In the genomic region with DNA sequence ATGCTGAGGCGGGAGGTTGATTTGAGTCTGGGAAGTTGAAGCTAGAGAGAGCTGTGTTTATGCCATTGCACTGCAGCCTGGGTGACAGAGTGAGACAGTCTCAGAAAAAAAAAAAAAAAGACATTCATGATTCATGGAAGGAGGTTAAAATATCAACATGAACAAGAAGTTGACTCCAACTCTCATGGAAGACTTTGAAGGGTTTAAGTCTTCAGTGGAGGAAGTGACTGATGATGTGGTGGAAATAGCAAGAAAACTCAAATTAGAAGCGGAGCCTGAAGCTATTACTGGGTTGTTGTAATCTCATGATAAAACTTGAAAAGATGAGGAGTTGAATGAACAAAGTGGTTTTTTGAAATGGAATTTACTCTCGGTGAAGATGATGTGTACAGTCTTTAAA, we compare ENCODE assay signal across 33 cellular contexts.
DNase-seq lines count a peak whose midpoint lies in the region; ATAC-seq and TF ChIP-seq lines count a peak whose summit lies in the region.
"Had no signal": no experiment of that assay in that cellular context is flagged by ENCODE, and none has a peak within 500 bp of the region (broad histone marks: within the 10 kb centered on the region; RNA-seq: fewer than 3 reads in every experiment).

No MANE protein-coding gene starts in this region.

- H3K4me1 ChIP-seq in IMR-90 (ENCODE audit: control insufficient read depth, insufficient read depth, low read length) (no peaks in the 10 kb centered on the region), SK-N-SH (ENCODE audit: control insufficient read depth in 1 of 2, insufficient read depth in 2 of 2, low read depth in 1 of 2, low read length in 1 of 2) (no peaks in the 10 kb centered on the region)
- H3K4me1 ChIP-seq: BLaER1, esophagus muscularis mucosa, suprapubic skin, upper lobe of left lung had no signal

- peak overlapping the region; percentile 46; the same call in 1 of the 2 replicates for H3K4me2 ChIP-seq in IMR-90 (ENCODE audit: low read depth, low read length)
- H3K4me2 ChIP-seq in SK-N-SH = no peak overlapping the region
- H3K4me2 ChIP-seq: BLaER1 had no signal

- H3K27ac ChIP-seq in IMR-90 (ENCODE audit: insufficient read depth, low read length) = no peak overlapping the region
- H3K27ac ChIP-seq in SK-N-SH (ENCODE audit: low read depth in 2 of 2, low read length in 1 of 2) = no peak overlapping the region
- H3K27ac ChIP-seq: BLaER1, esophagus muscularis mucosa, HL-60, suprapubic skin, upper lobe of left lung had no signal

- CTCF ChIA-PET in IMR-90 (lab: Yijun Ruan, JAX) (interaction anchor here (0.6 kb wide), 1 partner anchor 159 kb away, joined by 3 read pairs; no protein-coding TSS in a partner anchor), SK-N-SH (lab: Yijun Ruan, JAX) (interaction anchor here (0.6 kb wide), 1 partner anchor 8 kb away, joined by 3 read pairs; no protein-coding TSS in a partner anchor)

- H3K23ac ChIP-seq in IMR-90 (ENCODE audit: low read depth, low read length) = no peak overlapping the region

- H2AK5ac ChIP-seq in IMR-90 (ENCODE audit: low read depth, low read length) = no peak overlapping the region

- no peak overlapping the region for H3K56ac ChIP-seq in IMR-90 (ENCODE audit: extremely low read depth, insufficient read depth, low read length)

- no peak for TF ChIP-seq EP300 in SK-N-SH (IDR thresholded peaks at IDR 0.05; ENCODE audit: borderline replicate concordance in 1 of 2, low read depth in 1 of 2, low read length in 1 of 2)

- no peaks in the 10 kb centered on the region for H4K20me1 ChIP-seq in IMR-90 (ENCODE audit: insufficient read depth, low read length)
- H4K20me1 ChIP-seq in SK-N-SH (ENCODE audit: insufficient read depth) = no peaks in the 10 kb centered on the region
- H4K20me1 ChIP-seq: BLaER1 had no signal

- in situ Hi-C loops in IMR-90 (cut with MboI; ENCODE audit: low sequenced_read_pairs) = no loop called here

- no peak overlapping the region for H2BK15ac ChIP-seq in IMR-90 (ENCODE audit: low read depth, low read length)

- DNase-seq in EL = peak; percentile 4
- DNase-seq in IMR-90 = peak; percentile 75
- DNase-seq in amniotic stem cell (lab: John Stamatoyannopoulos, UW) = peak; percentile 2
- DNase-seq in foreskin melanocyte = peak; percentile 83
- no peak for DNase-seq in SK-N-SH
- no peak for DNase-seq in NCI-H345 (lab: John Stamatoyannopoulos, UW)
- DNase-seq: ACHN; activated CD4-positive, alpha-beta T cell treated with anti-CD3 and anti-CD28 coated beads, Interleukin-2, amount 50 U/mL, for 4 hours; activated CD8-positive, alpha-beta memory T cell treated with anti-CD3 and anti-CD28 coated beads, Interleukin-2, amount 10 ng/mL, durations not matched to agents 7 days and 5 days; activated gamma-delta T cell treated with Interleukin-2 at 50 U/mL for 16 hours; activated naive CD8-positive, alpha-beta T cell treated with anti-CD3 and anti-CD28 coated beads, Interleukin-2, amount 10 ng/mL, durations not matched to agents 7 days and 5 days; activated T-cell treated with anti-CD3 and anti-CD28 coated beads, Interleukin-2, amount 50 U/mL, for 4 hours; DMS153; endodermal cell; hippocampal formation; left cardiac atrium; mucosa of descending colon; natural killer cell; NCI-H146; NCI-H2107; NCI-H446; NCI-H748 treated with DMSO at 0.1 percent for 48 hours; T-helper 17 cell; upper lobe of left lung had no signal

- BruUV-seq in IMR-90 (replicated peaks; lab: Mats Ljungman, UMichigan) = no TSS peak

- ATAC-seq in IMR-90 (ENCODE audit: low read depth) (peak; percentile 28; the same call in 1 of the 2 replicates), HG03457 (IDR thresholded peaks at IDR 0.05; ENCODE audit: unreplicated experiment) (no peak), GM18873 (IDR thresholded peaks at IDR 0.05; ENCODE audit: low FRiP score, unreplicated experiment) (no peak)
- ATAC-seq: activated CD8-positive, alpha-beta memory T cell treated with anti-CD3 and anti-CD28 coated beads, Interleukin-2, amount 10 ng/mL, durations not matched to agents 7 days and 5 days; activated T-cell treated with anti-CD3 and anti-CD28 coated beads, Interleukin-2, amount 50 U/mL, for 4 hours; left cardiac atrium; mucosa of descending colon; natural killer cell; SK-N-SH treated with all-trans-retinoic acid at 6 μM for 48 hours; stimulated activated memory B cell treated with anti-CD40 and anti-IgM and Interleukin-4, amounts not matched to agents 10 μg/mL and 1 μg/mL and 100 μg/mL, for 72 hours; T-helper 17 cell had no signal

- H4K8ac ChIP-seq in IMR-90 (ENCODE audit: low read depth in 2 of 2, low read length in 2 of 2) = no peak overlapping the region; a peak in 1 of 4 replicates

- H3K4me3 ChIP-seq in IMR-90 (ENCODE audit: insufficient read depth, low read depth, low read length) (no peak overlapping the region), SK-N-SH (ENCODE audit: low read depth in 2 of 2, low read length in 1 of 2) (no peak overlapping the region)
- H3K4me3 ChIP-seq: BLaER1, esophagus muscularis mucosa, lung, mucosa of descending colon, suprapubic skin, upper lobe of left lung had no signal

- intact Hi-C loops in IMR-90 (cut with micrococcal nuclease) = no loop called here

- TF ChIP-seq RAD21 in IMR-90 (IDR thresholded peaks at IDR 0.05; ENCODE audit: low read length) (no peak), SK-N-SH (IDR thresholded peaks at IDR 0.05; ENCODE audit: low read length) (no peak)

- TF ChIP-seq POLR2A in IMR-90 (IDR thresholded peaks at IDR 0.05; ENCODE audit: low read depth, low read length) = no peak

- no CpG with 5 or more reads among the region's 3 CpGs for WGBS in IMR-90 (ENCODE audit: extremely low coverage in 2 of 2, insufficient read length in 1 of 2), 2 experiments
- 28% methylated on average over 3 of the region's 3 CpGs for WGBS in SK-N-SH (ENCODE audit: low lambda C conversion rate)

- H2BK20ac ChIP-seq in IMR-90 (ENCODE audit: low read depth, low read length) = no peak overlapping the region

- no peaks in the 10 kb centered on the region for H3K9me2 ChIP-seq in SK-N-SH

- H3F3A ChIP-seq in SK-N-SH (replicated peaks; ENCODE audit: insufficient read depth) = no peaks in the 10 kb centered on the region

- dilution Hi-C loops in IMR-90 (cut with HindIII; ENCODE audit: low sequenced_read_pairs, unreplicated experiment) = no loop called here

- H3K36me3 ChIP-seq in IMR-90 (ENCODE audit: control insufficient read depth, insufficient read depth, low read length) (no peaks in the 10 kb centered on the region), SK-N-SH (replicated peaks in 1 of 2; ENCODE audit: control insufficient read depth in 1 of 2, insufficient read depth in 2 of 2, low read length in 1 of 2) (no peaks in the 10 kb centered on the region)
- H3K36me3 ChIP-seq: BLaER1, esophagus muscularis mucosa, suprapubic skin, upper lobe of left lung had no signal

- no peak overlapping the region for H3K9ac ChIP-seq in IMR-90 (ENCODE audit: low read depth, low read length)
- no peak overlapping the region for H3K9ac ChIP-seq in SK-N-SH
- H3K9ac ChIP-seq: BLaER1 had no signal

- no peak overlapping the region for H3K18ac ChIP-seq in IMR-90 (ENCODE audit: low read depth, low read length)

- no peak overlapping the region for H4K91ac ChIP-seq in IMR-90 (ENCODE audit: insufficient read depth, low read depth, low read length)

- 0 out of 2 replicates have a peak overlapping the region, but pooled peaks have one; percentile 37 for H2BK120ac ChIP-seq in IMR-90 (ENCODE audit: low read depth, low read length)

- no peak overlapping the region for H4K5ac ChIP-seq in IMR-90 (ENCODE audit: low read depth, low read length)

- no peak overlapping the region for H3K14ac ChIP-seq in IMR-90 (replicated peaks; ENCODE audit: low read depth, low read length)

- no peak for TF ChIP-seq CTCF in IMR-90 (conservative IDR thresholded peaks at IDR 0.05; ENCODE audit: low read depth, low read length)
- TF ChIP-seq CTCF in SK-N-SH (IDR thresholded peaks at IDR 0.05) = no peak

- H3K9me1 ChIP-seq in IMR-90 (ENCODE audit: insufficient read depth, low read length) = no peaks in the 10 kb centered on the region

- no peaks in the 10 kb centered on the region for H3K79me2 ChIP-seq in SK-N-SH (ENCODE audit: insufficient read depth)

- no peaks in the 10 kb centered on the region for H3K79me1 ChIP-seq in IMR-90 (ENCODE audit: low read depth in 1 of 2, low read length in 2 of 2)

- peak overlapping the region; percentile 92 for H2BK5ac ChIP-seq in IMR-90 (ENCODE audit: low read depth, low read length, poor library complexity, severe bottlenecking)

- no peaks in the 10 kb centered on the region for H3K27me3 ChIP-seq in IMR-90 (ENCODE audit: control insufficient read depth, insufficient read depth, low read length)
- no peaks in the 10 kb centered on the region for H3K27me3 ChIP-seq in SK-N-SH (ENCODE audit: insufficient read depth)
- H3K27me3 ChIP-seq: BLaER1, esophagus muscularis mucosa, suprapubic skin, upper lobe of left lung had no signal

- no peaks in the 10 kb centered on the region for H3K9me3 ChIP-seq in IMR-90 (ENCODE audit: control insufficient read depth, insufficient read depth, low read length)
- peaks cover 9% of the 10 kb centered on the region; the same call in 1 of the 2 replicates for H3K9me3 ChIP-seq in SK-N-SH

- H2AFZ ChIP-seq in IMR-90 (replicated peaks; ENCODE audit: low read length, poor library complexity) (no peak overlapping the region), SK-N-SH (ENCODE audit: low read depth) (no peak overlapping the region)

- no peak overlapping the region for H2AK9ac ChIP-seq in IMR-90 (replicated peaks; ENCODE audit: low read depth, low read length, poor library complexity)

- H3K4ac ChIP-seq in IMR-90 (ENCODE audit: low read depth, low read length) = no peak overlapping the region

- POLR2A ChIA-PET in IMR-90 (lab: Charles Lee; ENCODE audit: unreplicated experiment) (no interaction called here), SK-N-SH (lab: Yijun Ruan, JAX) (no interaction called here)

TF ChIP-seq in IMR-90, 13 proteins besides CTCF, POLR2A, EP300 and RAD21 (continues in another document):
- TF ChIP-seq, protein P1, sequence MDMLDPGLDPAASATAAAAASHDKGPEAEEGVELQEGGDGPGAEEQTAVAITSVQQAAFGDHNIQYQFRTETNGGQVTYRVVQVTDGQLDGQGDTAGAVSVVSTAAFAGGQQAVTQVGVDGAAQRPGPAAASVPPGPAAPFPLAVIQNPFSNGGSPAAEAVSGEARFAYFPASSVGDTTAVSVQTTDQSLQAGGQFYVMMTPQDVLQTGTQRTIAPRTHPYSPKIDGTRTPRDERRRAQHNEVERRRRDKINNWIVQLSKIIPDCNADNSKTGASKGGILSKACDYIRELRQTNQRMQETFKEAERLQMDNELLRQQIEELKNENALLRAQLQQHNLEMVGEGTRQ (IDR thresholded peaks at IDR 0.05; ENCODE audit: low read depth, low read length) = no peak

TF ChIP-seq in SK-N-SH, 30 proteins besides CTCF, POLR2A, EP300 and RAD21 (continues in another document):
- TF ChIP-seq EZH2phosphoT487 (IDR thresholded peaks at IDR 0.05; ENCODE audit: borderline replicate concordance, low read depth) (no peak), FOXM1 (IDR thresholded peaks at IDR 0.05; ENCODE audit: low read depth) (no peak), TCF12 (IDR thresholded peaks at IDR 0.05) (no peak), TAF1 (IDR thresholded peaks at IDR 0.05; ENCODE audit: borderline replicate concordance, low read depth, low read length) (no peak)

Comparison
In these comparisons a context has a peak if more than half of its experiments do, and no peak if none do; other contexts are left out.
1. DNase-seq: peak in EL (single experiment), IMR-90 (single experiment), amniotic stem cell (single experiment) and foreskin melanocyte (single experiment); none in SK-N-SH (single experiment) and NCI-H345 (single experiment).